8 cellular contexts compared by ENCODE assay signal in genomic region chr11:123741159-123741951, GRCh38. TPM values are rescaled to one million over a fixed set of nuclear protein-coding genes. Genes with fewer than 3 reads are reported as not detected.
DNase-seq lines count a peak whose midpoint lies in the region; TF ChIP-seq lines count a peak whose summit lies in the region.

Gene ZNF202 (minus strand): TSS chr11:123741660. CDS start chr11:123730888, 10,772 bp downstream.

- TF ChIP-seq CTCF in GM20000 (IDR thresholded peaks at IDR 0.05; ENCODE audit: extremely low read depth, missing control alignments), result no peak

- H3K27me3 ChIP-seq in ectodermal cell (ENCODE audit: control insufficient read depth, insufficient read depth, low read length, poor library complexity, severe bottlenecking), result no peaks in the 10 kb centered on the region

- H3K4me1 ChIP-seq in ectodermal cell (ENCODE audit: control insufficient read depth, insufficient read depth, low read length), result peaks cover 12% of the 10 kb centered on the region

- H3K36me3 ChIP-seq in ectodermal cell (ENCODE audit: control insufficient read depth, insufficient read depth, low read length), result peaks cover 27% of the 10 kb centered on the region

- H3K4me3 ChIP-seq in ectodermal cell (ENCODE audit: insufficient read depth, low read depth, low read length), result peak within 1 kb of the TSS; percentile 63

- no peaks in the 10 kb centered on the region for H3K9me3 ChIP-seq in ectodermal cell (ENCODE audit: control insufficient read depth, low read length)

- H3K27ac ChIP-seq in ectodermal cell (ENCODE audit: insufficient read depth, low read depth, low read length, poor library complexity, severe bottlenecking), result peak within 1 kb of the TSS; percentile 53

- 0% methylated on average over 65 of the region's 65 CpGs for WGBS in ectodermal cell, 2 experiments

- DNase-seq in COR-L47 (lab: John Stamatoyannopoulos, UW) (peak; percentile 90), GM20000 (ENCODE audit: low spot score) (peak; percentile 92), HS-5 (ENCODE audit: low read depth) (peak; percentile 38), NK-92 (lab: John Stamatoyannopoulos, UW; ENCODE audit: unreplicated experiment) (peak; percentile 14), lung microvascular endothelial cell (ENCODE audit: low read depth in 2 of 2) (peak; percentile 93 to 94)
- DNase-seq in activated CD8-positive, alpha-beta memory T cell treated with anti-CD3 and anti-CD28 coated beads for 1 hour (ENCODE audit: extremely low read depth in 1 of 2, low read depth in 1 of 2), result peak; percentile 69 to 82
- DNase-seq in stimulated activated CD4-positive, alpha-beta T cell treated with anti-CD3 and anti-CD28 coated beads, TNF-alpha, amount 100 ng/mL, for 4 hours (ENCODE audit: low read depth in 3 of 3), result peak; percentile 83 to 85 (median 84)

RNA-seq across cellular contexts. Expression of gene ZNF202, which starts in this region (rescaled TPM):
- polyA plus RNA-seq in ectodermal cell (2013, experiment 1 of 4), result 22.7 TPM
- 22.9 TPM for polyA plus RNA-seq in ectodermal cell (2013, experiment 2 of 4)
- polyA plus RNA-seq in ectodermal cell (2013, experiment 3 of 4), result 14.3 TPM
- 15.6 TPM for polyA plus RNA-seq in ectodermal cell (2013, experiment 4 of 4)
- total RNA-seq in lung microvascular endothelial cell, result 2.8 and 5.6 TPM in 2 replicates

Comparison
In these comparisons a context has a peak if more than half of its experiments do, and no peak if none do; other contexts are left out.
1. Peak in every context shown above with its lines: DNase-seq, H3K4me3 ChIP-seq and H3K27ac ChIP-seq.
2. DNase-seq: peak in every context shown above with its lines; median percentile 94 in lung microvascular endothelial cell; 92 in GM20000; 90 in COR-L47; 84 in stimulated activated CD4-positive, alpha-beta T cell treated with anti-CD3 and anti-CD28 coated beads, TNF-alpha, amount 100 ng/mL, for 4 hours; 76 in activated CD8-positive, alpha-beta memory T cell treated with anti-CD3 and anti-CD28 coated beads for 1 hour; 38 in HS-5; 14 in NK-92.